1 cellular context compared by ENCODE assay signal in genomic region chr3:45164056-45164455, GRCh38.
TF ChIP-seq lines count a peak whose summit lies in the region.

No MANE protein-coding gene starts in this region.

TF ChIP-seq in IMR-90, 13 proteins besides CTCF, POLR2A, EP300 and RAD21:
- no peak for TF ChIP-seq USF2 (IDR thresholded peaks at IDR 0.05; ENCODE audit: low read depth, low read length)
